12 cellular contexts compared by ENCODE assay signal in the genomic region with DNA sequence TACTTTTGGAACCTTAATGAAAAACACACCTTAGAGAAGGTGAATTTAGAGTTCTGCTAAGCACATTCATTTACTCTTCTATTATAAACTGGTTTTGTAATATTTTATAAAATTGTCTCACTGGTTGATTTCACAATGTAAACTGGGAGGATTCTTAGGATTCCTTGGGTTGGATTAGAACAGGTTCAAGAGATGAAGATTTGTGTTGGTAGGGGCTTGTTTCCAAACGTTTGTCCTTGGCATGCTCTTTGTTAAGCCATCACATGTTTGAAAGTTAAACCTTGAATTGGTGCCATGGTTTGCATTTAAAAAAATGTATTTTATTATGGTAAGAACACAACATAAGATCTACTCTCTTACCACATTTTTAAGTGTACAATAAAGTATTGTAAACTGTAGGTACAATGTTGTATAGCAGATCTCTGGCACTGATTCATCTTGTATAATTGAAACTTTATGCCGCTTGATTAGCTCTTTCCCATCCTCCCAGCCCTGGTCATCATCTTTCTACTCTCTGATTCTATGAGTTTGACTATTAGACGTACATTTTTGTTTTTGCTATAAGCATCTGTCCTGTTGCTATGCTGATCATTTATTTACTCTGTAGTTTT.
"Had no signal": no experiment of that assay in that cellular context is flagged by ENCODE, and none has a peak within 500 bp of the region (broad histone marks: within the 10 kb centered on the region; RNA-seq: fewer than 3 reads in every experiment).

No MANE protein-coding gene starts in this region.

- H3K4me3 ChIP-seq: SK-N-MC, transverse colon had no signal

- H3K27ac ChIP-seq: SK-N-MC, transverse colon had no signal

- H3K27me3 Mint-ChIP-seq: T-cell had no signal

- H3K9me3 ChIP-seq: transverse colon had no signal

- H3K27ac Mint-ChIP-seq: activated T-helper 1 cell treated with anti-CD3 and anti-CD28 coated beads, Interleukin-12 subunit alpha, Interleukin-12 subunit beta, Interleukin-2, Interleukin-4 antibody, amounts not matched to agents 30 ng/mL and 10 ng/mL and 1 ng/mL, durations not matched to agents 14 hours and 24 hours and 36 hours; nephron; T-cell had no signal

- DNase-seq: activated CD4-positive, alpha-beta T cell treated with anti-CD3 and anti-CD28 coated beads for 4 hours; activated naive CD4-positive, alpha-beta T cell; central memory CD4-positive, alpha-beta T cell; cortex of kidney; effector memory CD4-positive, alpha-beta T cell; stimulated activated CD4-positive, alpha-beta T cell treated with anti-CD3 and anti-CD28 coated beads, Interleukin-4, amount 100 ng/mL, for 24 hours; T-cell; T1000; transverse colon had no signal

- H3K27me3 ChIP-seq: transverse colon had no signal

- H3K36me3 ChIP-seq: transverse colon had no signal

- H3K9me3 Mint-ChIP-seq: activated T-helper 1 cell treated with anti-CD3 and anti-CD28 coated beads, Interleukin-12 subunit alpha, Interleukin-12 subunit beta, Interleukin-2, Interleukin-4 antibody, amounts not matched to agents 30 ng/mL and 10 ng/mL and 1 ng/mL, durations not matched to agents 14 hours and 24 hours and 36 hours; nephron; T-cell had no signal

- H3K4me3 Mint-ChIP-seq: activated T-helper 1 cell treated with anti-CD3 and anti-CD28 coated beads, Interleukin-12 subunit alpha, Interleukin-12 subunit beta, Interleukin-2, Interleukin-4 antibody, amounts not matched to agents 30 ng/mL and 10 ng/mL and 1 ng/mL, durations not matched to agents 14 hours and 24 hours and 36 hours; nephron; T-cell had no signal
